In the genomic region with DNA sequence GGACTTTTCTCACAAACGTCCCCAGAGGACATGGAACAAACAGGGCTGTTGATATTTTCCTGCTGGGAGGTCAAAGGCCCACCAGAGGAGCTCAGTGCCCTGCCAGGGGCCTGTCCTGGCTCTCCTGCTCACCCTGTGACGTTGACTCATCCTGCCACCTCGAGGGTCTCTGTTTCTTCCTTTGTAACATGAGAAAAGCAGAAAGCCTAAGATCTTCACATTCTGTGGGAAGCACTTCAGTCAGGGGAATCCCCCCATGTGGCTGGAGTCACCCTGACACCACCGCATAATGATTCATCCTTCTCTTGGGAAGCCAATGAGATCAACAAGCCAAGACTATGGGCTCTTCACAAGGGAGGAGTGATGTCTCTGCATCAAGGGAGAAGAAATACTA, we compare ENCODE assay signal across 8 cellular contexts.
A peak's percentile ranks its signal among the peaks of the same experiment; 100 is the strongest.
DNase-seq lines count a peak whose midpoint lies in the region; ATAC-seq and TF ChIP-seq lines count a peak whose summit lies in the region.

No MANE protein-coding gene starts in this region.

- no peaks in the 10 kb centered on the region for H3K9me3 ChIP-seq in esophagus muscularis mucosa

- H3K27ac Mint-ChIP-seq in activated CD8-positive, alpha-beta T cell treated with anti-CD3 and anti-CD28 coated beads for 36 hours = peak overlapping the region; percentile 60
- peak overlapping the region; percentile 53 for H3K27ac Mint-ChIP-seq in stimulated activated memory B cell treated with anti-CD40 and anti-IgM and Interleukin-4, amounts not matched to agents 10 μg/mL and 1 μg/mL and 100 μg/mL, for 72 hours

- no peaks in the 10 kb centered on the region for H3K27me3 ChIP-seq in esophagus muscularis mucosa

- WGBS in esophagus muscularis mucosa = 53% methylated on average over 4 of the region's 4 CpGs

- peaks cover 0 to 4% (median 0%) of the 10 kb centered on the region in 4 donors for H3K4me1 ChIP-seq in esophagus muscularis mucosa

- H3K4me3 ChIP-seq in foreskin fibroblast (ENCODE audit: low read depth in 1 of 2, low read length in 2 of 2) (no peak overlapping the region), esophagus muscularis mucosa (no peak overlapping the region)

- TF ChIP-seq EP300 in esophagus muscularis mucosa (IDR thresholded peaks at IDR 0.05) = no peak

- peaks cover 5% of the 10 kb centered on the region for H3K9me3 Mint-ChIP-seq in activated CD8-positive, alpha-beta T cell treated with anti-CD3 and anti-CD28 coated beads for 36 hours
- H3K9me3 Mint-ChIP-seq in stimulated activated memory B cell treated with anti-CD40 and anti-IgM and Interleukin-4, amounts not matched to agents 10 μg/mL and 1 μg/mL and 100 μg/mL, for 72 hours = peaks cover 3% of the 10 kb centered on the region

- peak; percentile 93 for ATAC-seq in activated CD8-positive, alpha-beta T cell treated with anti-CD3 and anti-CD28 coated beads for 36 hours
- peak; percentile 58 for ATAC-seq in stimulated activated memory B cell treated with anti-CD40 and anti-IgM and Interleukin-4, amounts not matched to agents 10 μg/mL and 1 μg/mL and 100 μg/mL, for 72 hours

- no peaks in the 10 kb centered on the region for H3K27me3 Mint-ChIP-seq in activated CD8-positive, alpha-beta T cell treated with anti-CD3 and anti-CD28 coated beads for 36 hours
- H3K27me3 Mint-ChIP-seq in stimulated activated memory B cell treated with anti-CD40 and anti-IgM and Interleukin-4, amounts not matched to agents 10 μg/mL and 1 μg/mL and 100 μg/mL, for 72 hours = peaks cover 20% of the 10 kb centered on the region

- no peak overlapping the region for H3K4me3 Mint-ChIP-seq in activated CD8-positive, alpha-beta T cell treated with anti-CD3 and anti-CD28 coated beads for 36 hours
- H3K4me3 Mint-ChIP-seq in stimulated activated memory B cell treated with anti-CD40 and anti-IgM and Interleukin-4, amounts not matched to agents 10 μg/mL and 1 μg/mL and 100 μg/mL, for 72 hours = peak overlapping the region; percentile 19

- no peak for TF ChIP-seq POLR2A in esophagus muscularis mucosa (IDR thresholded peaks at IDR 0.05; ENCODE audit: low read depth)

- no peaks in the 10 kb centered on the region for H3K36me3 Mint-ChIP-seq in activated CD8-positive, alpha-beta T cell treated with anti-CD3 and anti-CD28 coated beads for 36 hours (ENCODE audit: low read depth)
- H3K36me3 Mint-ChIP-seq in stimulated activated memory B cell treated with anti-CD40 and anti-IgM and Interleukin-4, amounts not matched to agents 10 μg/mL and 1 μg/mL and 100 μg/mL, for 72 hours = peaks cover 5% of the 10 kb centered on the region

- no peak for TF ChIP-seq CTCF in activated CD8-positive, alpha-beta T cell treated with anti-CD3 and anti-CD28 coated beads for 36 hours (IDR thresholded peaks at IDR 0.05)
- TF ChIP-seq CTCF in foreskin fibroblast (IDR thresholded peaks at IDR 0.05; ENCODE audit: low read depth, low read length) (no peak), esophagus muscularis mucosa (IDR thresholded peaks at IDR 0.05) (no peak)

- CTCF ChIA-PET in activated CD8-positive, alpha-beta T cell treated with anti-CD3 and anti-CD28 coated beads for 36 hours (lab: Charles Lee) = interaction anchor here (1.0 to 4.6 kb wide), 5 partner anchors 13 to 45 kb away, joined by 3 to 109 read pairs (median 11); no protein-coding TSS in a partner anchor

- H3K36me3 ChIP-seq in esophagus muscularis mucosa = no peaks in the 10 kb centered on the region

- H3K4me1 Mint-ChIP-seq in activated CD8-positive, alpha-beta T cell treated with anti-CD3 and anti-CD28 coated beads for 36 hours (ENCODE audit: low read depth) = peaks cover 31% of the 10 kb centered on the region
- H3K4me1 Mint-ChIP-seq in stimulated activated memory B cell treated with anti-CD40 and anti-IgM and Interleukin-4, amounts not matched to agents 10 μg/mL and 1 μg/mL and 100 μg/mL, for 72 hours = peaks cover 49% of the 10 kb centered on the region

- POLR2A ChIA-PET in activated CD8-positive, alpha-beta T cell treated with anti-CD3 and anti-CD28 coated beads for 36 hours (lab: Charles Lee) = interaction anchor here (0.8 to 1.2 kb wide), 4 partner anchors 11 to 17 kb away, joined by 3 to 4 read pairs (median 3); no protein-coding TSS in a partner anchor

- intact Hi-C loops in activated CD8-positive, alpha-beta T cell treated with anti-CD3 and anti-CD28 coated beads for 36 hours (cut with micrococcal nuclease) = no loop called here
- intact Hi-C loops in esophagus muscularis mucosa (cut with DNase I) = no loop called here

- peak; percentile 33 to 35 for DNase-seq in activated CD4-positive, alpha-beta T cell treated with anti-CD3 and anti-CD28 coated beads for 24 hours (ENCODE audit: low read depth in 2 of 2)
- DNase-seq in activated CD4-positive, alpha-beta T cell treated with anti-CD3 and anti-CD28 coated beads, Interleukin-2, amount 50 U/mL, for 1 hour = no peak
- DNase-seq in activated CD8-positive, alpha-beta T cell treated with anti-CD3 and anti-CD28 coated beads for 36 hours = peak; percentile 81
- peak; percentile 48 to 49 for DNase-seq in foreskin fibroblast
- no peak for DNase-seq in esophagus muscularis mucosa (ENCODE audit: extremely low spot score)
- DNase-seq in NCI-H2196 (lab: John Stamatoyannopoulos, UW; ENCODE audit: unreplicated experiment) = no peak
- DNase-seq in NCI-H1105 treated with DMSO at 0.1 percent for 48 hours (lab: John Stamatoyannopoulos, UW) = no peak

- H3K27ac ChIP-seq in esophagus muscularis mucosa (replicated peaks in 1 of 4) = no peak overlapping the region

Comparison
In these comparisons a context has a peak if more than half of its experiments do, and no peak if none do; other contexts are left out.
1. DNase-seq: peak in activated CD4-positive, alpha-beta T cell treated with anti-CD3 and anti-CD28 coated beads for 24 hours (2 of 2), activated CD8-positive, alpha-beta T cell treated with anti-CD3 and anti-CD28 coated beads for 36 hours (single experiment) and foreskin fibroblast (2 of 2); none in activated CD4-positive, alpha-beta T cell treated with anti-CD3 and anti-CD28 coated beads, Interleukin-2, amount 50 U/mL, for 1 hour (single experiment), esophagus muscularis mucosa (single experiment), NCI-H2196 (single experiment) and NCI-H1105 treated with DMSO at 0.1 percent for 48 hours (single experiment).